8 cellular contexts compared by ENCODE assay signal in the genomic region with DNA sequence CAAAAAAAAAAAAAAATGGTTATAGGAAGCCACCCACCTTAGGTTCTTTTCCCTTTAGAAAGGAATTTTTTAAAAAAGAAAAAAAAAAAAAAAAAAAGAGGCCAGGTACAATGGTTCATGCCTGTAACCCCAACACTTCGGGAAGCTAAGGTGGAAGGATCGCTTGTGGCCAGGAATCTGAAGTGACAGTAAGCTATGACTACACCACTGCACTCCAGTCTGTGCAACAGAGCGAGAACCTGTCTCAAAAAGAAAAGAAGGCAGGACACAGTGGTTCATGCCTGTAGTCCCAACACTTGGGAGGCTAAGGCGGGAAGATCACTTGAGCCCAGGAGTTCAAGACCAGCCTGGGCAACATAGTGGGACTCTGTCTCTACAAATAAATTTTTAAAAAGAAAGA. TPM values are rescaled to one million over a fixed set of nuclear protein-coding genes. Genes with fewer than 3 reads are reported as not detected.
DNase-seq lines count a peak whose midpoint lies in the region; ATAC-seq, FAIRE-seq and TF ChIP-seq lines count a peak whose summit lies in the region.

No MANE protein-coding gene starts in this region.

- H3K79me1 ChIP-seq in H9 (ENCODE audit: insufficient read depth, low read depth, low read length, poor library complexity, severe bottlenecking) (peaks cover 4% of the 10 kb centered on the region), mesendoderm (ENCODE audit: low read length) (peaks cover 8% of the 10 kb centered on the region)

- H4K5ac ChIP-seq in H9 (ENCODE audit: insufficient read length, low read depth, low read length) (no peak overlapping the region), mesendoderm (ENCODE audit: low read length) (no peak overlapping the region)

- no CpG with 5 or more reads among the region's 4 CpGs for WGBS in H9 (ENCODE audit: extremely low coverage, insufficient read length, low lambda C conversion rate)
- WGBS in mesendoderm (ENCODE audit: extremely low coverage, insufficient coverage, low lambda C conversion rate): no CpG with 5 or more reads among the region's 4 CpGs

- H3K27ac Mint-ChIP-seq in CD4-positive, alpha-beta T cell: peak overlapping the region; percentile 79
- H3K27ac Mint-ChIP-seq in H9: no peak overlapping the region

- H2BK120ac ChIP-seq in H9 (ENCODE audit: low read depth, low read length, poor library complexity, severe bottlenecking) (no peak overlapping the region), mesendoderm (ENCODE audit: low read depth, low read length) (no peak overlapping the region)

- H3K79me2 ChIP-seq in H9 (ENCODE audit: insufficient read depth, low read length): no peaks in the 10 kb centered on the region; the same call in 1 of the 2 replicates
- peaks cover 6% of the 10 kb centered on the region for H3K79me2 ChIP-seq in mesendoderm (ENCODE audit: control insufficient read depth, insufficient read depth, low read length)

- H3K4me3 Mint-ChIP-seq in CD4-positive, alpha-beta T cell: peak overlapping the region; percentile 80
- no peak overlapping the region for H3K4me3 Mint-ChIP-seq in H9

- ATAC-seq in CD4-positive, alpha-beta T cell (ENCODE audit: poor library complexity): no peak
- peak; percentile 16 for ATAC-seq in GM21423 (IDR thresholded peaks at IDR 0.05; ENCODE audit: unreplicated experiment)
- no peak for ATAC-seq in RWPE2 (ENCODE audit: low read depth)

- no peak overlapping the region for H4K91ac ChIP-seq in H9 (ENCODE audit: insufficient read length, low read depth, low read length)

- no peak for FAIRE-seq in GM12892 (lab: Jason Lieb, UNC)

- H4K20me1 ChIP-seq in H9 (ENCODE audit: control insufficient read depth, insufficient read depth, insufficient read length): no peaks in the 10 kb centered on the region

- no peaks in the 10 kb centered on the region for H3K9me3 ChIP-seq in CD4-positive, alpha-beta T cell (ENCODE audit: control insufficient read depth, low read length)
- H3K9me3 ChIP-seq in RWPE2 (ENCODE audit: severe bottlenecking) (no peaks in the 10 kb centered on the region), H9 (ENCODE audit: control insufficient read depth, low read depth, low read length) (no peaks in the 10 kb centered on the region)

- TF ChIP-seq POLR2A in GM12892 (IDR thresholded peaks at IDR 0.05; ENCODE audit: low read depth, low read length): no peak

- H3T11ph ChIP-seq in H9 (ENCODE audit: low read length): no peak overlapping the region

- H2BK12ac ChIP-seq in H9 (ENCODE audit: insufficient read length, low read depth, low read length): no peak overlapping the region

- H4K8ac ChIP-seq in H9 (replicated peaks; ENCODE audit: insufficient read length, low read depth, low read length) (no peak overlapping the region), mesendoderm (ENCODE audit: low read depth, low read length) (no peak overlapping the region)

- no peak overlapping the region for H3K4me3 ChIP-seq in RWPE2 (ENCODE audit: severe bottlenecking)
- H3K4me3 ChIP-seq in mesendoderm (ENCODE audit: low read length): no peak overlapping the region

- H2BK15ac ChIP-seq in H9 (ENCODE audit: low read depth, low read length): no peak overlapping the region
- no peak overlapping the region for H2BK15ac ChIP-seq in mesendoderm (replicated peaks; ENCODE audit: low read depth)

- no peak overlapping the region for H2BK5ac ChIP-seq in H9 (ENCODE audit: insufficient read length, low read length)
- H2BK5ac ChIP-seq in mesendoderm (ENCODE audit: low read length): no peak overlapping the region

- CTCF ChIA-PET in CD4-positive, alpha-beta T cell (lab: Charles Lee): interaction anchor here (0.6 kb wide), 2 partner anchors 191 to 288 kb away, joined by 3 read pairs; no protein-coding TSS in a partner anchor

- H3K4me1 ChIP-seq in RWPE2 (ENCODE audit: insufficient read depth, poor library complexity, severe bottlenecking): peaks cover 10% of the 10 kb centered on the region
- H3K4me1 ChIP-seq in H9 (ENCODE audit: insufficient read depth, low read length): no peaks in the 10 kb centered on the region
- no peaks in the 10 kb centered on the region for H3K4me1 ChIP-seq in mesendoderm (ENCODE audit: control insufficient read depth, low read depth, low read length)

- no peak overlapping the region for H2BK20ac ChIP-seq in H9 (ENCODE audit: low read depth, low read length, poor library complexity, severe bottlenecking)

- no peak overlapping the region for H3K27ac ChIP-seq in CD4-positive, alpha-beta T cell (ENCODE audit: low read depth, low read length)
- peak overlapping the region; percentile 34 for H3K27ac ChIP-seq in RWPE2 (ENCODE audit: poor library complexity, severe bottlenecking)
- H3K27ac ChIP-seq in H9 (ENCODE audit: insufficient read length, low read depth, low read length): no peak overlapping the region
- H3K27ac ChIP-seq in mesendoderm (ENCODE audit: low read depth, low read length): no peak overlapping the region

- no peak overlapping the region for H2AFZ ChIP-seq in H9 (ENCODE audit: low read length)

- no peaks in the 10 kb centered on the region for H3K23me2 ChIP-seq in H9 (ENCODE audit: insufficient read length, low read depth, low read length, poor library complexity, severe bottlenecking)

- H3K9ac ChIP-seq in H9 (ENCODE audit: extremely low read depth, insufficient read length, low read length) (no peak overlapping the region), mesendoderm (ENCODE audit: low read length) (no peak overlapping the region)

- H3K23ac ChIP-seq in H9 (ENCODE audit: insufficient read length, low read depth, low read length) (no peak overlapping the region), mesendoderm (ENCODE audit: low read length) (no peak overlapping the region)

- no peak for TF ChIP-seq CTCF in CD4-positive, alpha-beta T cell (IDR thresholded peaks at IDR 0.05)
- TF ChIP-seq CTCF in RWPE2 (IDR thresholded peaks at IDR 0.05; ENCODE audit: poor library complexity, severe bottlenecking) (no peak), H9 (conservative IDR thresholded peaks at IDR 0.05) (no peak)

- intact Hi-C loops in CD4-positive, alpha-beta T cell (cut with DNase I, micrococcal nuclease): loop anchor here (5.0 kb wide), 1 partner anchor 37 kb away; the partner anchor contains the start of gene SPTLC2 (in 2 of the 2)

- no peak overlapping the region for H3K4me2 ChIP-seq in H9 (ENCODE audit: insufficient read depth, insufficient read length, low read length)
- H3K4me2 ChIP-seq in mesendoderm (ENCODE audit: low read length): no peak overlapping the region

- no peaks in the 10 kb centered on the region for H3K9me3 Mint-ChIP-seq in CD4-positive, alpha-beta T cell
- no peaks in the 10 kb centered on the region for H3K9me3 Mint-ChIP-seq in H9

- H3K56ac ChIP-seq in H9 (ENCODE audit: insufficient read length, low read depth, low read length) (no peak overlapping the region), mesendoderm (ENCODE audit: low read length) (no peak overlapping the region)

- H3K4ac ChIP-seq in H9 (ENCODE audit: low read depth, low read length) (no peak overlapping the region), mesendoderm (ENCODE audit: low read depth, low read length) (no peak overlapping the region)

- H3K36me3 ChIP-seq in RWPE2 (ENCODE audit: low read depth) (peaks cover 10% of the 10 kb centered on the region), mesendoderm (ENCODE audit: control insufficient read depth, insufficient read depth, low read length) (no peaks in the 10 kb centered on the region)

- H3K27me3 ChIP-seq in CD4-positive, alpha-beta T cell (ENCODE audit: control insufficient read depth, insufficient read depth, low read length): no peaks in the 10 kb centered on the region
- H3K27me3 ChIP-seq in RWPE2 (ENCODE audit: insufficient read depth, poor library complexity, severe bottlenecking) (no peaks in the 10 kb centered on the region), H9 (ENCODE audit: insufficient read depth, low read length) (0 out of 2 replicates have a peak, but pooled peaks cover 3% of the 10 kb centered on the region), mesendoderm (ENCODE audit: insufficient read depth, low read length, poor library complexity) (no peaks in the 10 kb centered on the region)

- POLR2A ChIA-PET in CD4-positive, alpha-beta T cell (lab: Charles Lee): interaction anchor here (0.7 to 1.4 kb wide), 4 partner anchors 13 to 211 kb away, joined by 3 to 8 read pairs (median 6); no protein-coding TSS in a partner anchor

- H3K27me3 Mint-ChIP-seq in CD4-positive, alpha-beta T cell: no peaks in the 10 kb centered on the region
- H3K27me3 Mint-ChIP-seq in H9 (ENCODE audit: low read depth): no peaks in the 10 kb centered on the region

- H3K14ac ChIP-seq in H9 (ENCODE audit: insufficient read depth, low read length): no peak overlapping the region

- H2AK5ac ChIP-seq in H9 (ENCODE audit: insufficient read length, low read length): no peak overlapping the region
- H2AK5ac ChIP-seq in mesendoderm (ENCODE audit: low read length): no peak overlapping the region

- peaks cover 31% of the 10 kb centered on the region for H3K4me1 Mint-ChIP-seq in CD4-positive, alpha-beta T cell (ENCODE audit: low read depth)
- peaks cover 5 to 10% of the 10 kb centered on the region in 2 experiments for H3K4me1 Mint-ChIP-seq in H9

- peaks cover 26% of the 10 kb centered on the region for H3K36me3 Mint-ChIP-seq in CD4-positive, alpha-beta T cell (ENCODE audit: low read depth)
- H3K36me3 Mint-ChIP-seq in H9 (ENCODE audit: insufficient read depth in 1 of 3, low read depth in 3 of 3): peaks cover 3 to 11% (median 11%) of the 10 kb centered on the region in 3 experiments; a peak in 5 of 7 replicates

- no peak for DNase-seq in CD4-positive, alpha-beta T cell
- DNase-seq in RWPE2 (ENCODE audit: low spot score): no peak
- DNase-seq in kidney glomerular epithelial cell (lab: John Stamatoyannopoulos, UW): peak; percentile 51
- no peak for DNase-seq in H9
- DNase-seq in GM12892 (ENCODE audit: insufficient read length): no peak
- no peak for DNase-seq in AG20443 (ENCODE audit: low spot score)
- DNase-seq in mesendoderm: no peak

- H3K18ac ChIP-seq in H9 (ENCODE audit: insufficient read length, low read depth, low read length) (no peak overlapping the region), mesendoderm (ENCODE audit: low read length) (no peak overlapping the region)

RNA-seq across cellular contexts. Expression of gene SPTLC2, which starts 36.0 kb away (rescaled TPM):
- total RNA-seq in CD4-positive, alpha-beta T cell: 10 to 100 TPM; 13.0 to 14.5 TPM
- total RNA-seq in H9 (2021): 32.6 and 38.2 TPM in 2 replicates
- 11.1 TPM for polyA plus RNA-seq in GM12892 (2012; ENCODE audit: missing spikeins)
- 13.0 TPM for polyA plus RNA-seq in mesendoderm (2013, experiment 1 of 2)
- 12.6 TPM for polyA plus RNA-seq in mesendoderm (2013, experiment 2 of 2)
